Comparison of ENCODE assay signal across 14 cellular contexts in genomic region chr4:10640535-10641159, GRCh38. TPM values are rescaled to one million over a fixed set of nuclear protein-coding genes. Genes with fewer than 3 reads are reported as not detected.
DNase-seq lines count a peak whose midpoint lies in the region; ATAC-seq and TF ChIP-seq lines count a peak whose summit lies in the region.
"Had no signal": no experiment of that assay in that cellular context is flagged by ENCODE, and none has a peak within 500 bp of the region (broad histone marks: within the 10 kb centered on the region; RNA-seq: fewer than 3 reads in every experiment).

No MANE protein-coding gene starts in this region.

- no peak overlapping the region for H3K27ac ChIP-seq in esophagus squamous epithelium
- H3K27ac ChIP-seq: tibial nerve had no signal

- H3K4me1 ChIP-seq in esophagus squamous epithelium = no peaks in the 10 kb centered on the region

- no peak for TF ChIP-seq POLR2A in esophagus squamous epithelium (IDR thresholded peaks at IDR 0.05)

- no peaks in the 10 kb centered on the region for H3K27me3 ChIP-seq in esophagus squamous epithelium
- H3K27me3 ChIP-seq: tibial nerve had no signal

- DNase-seq in Ammon's horn (ENCODE audit: low spot score) (peak; percentile 71), NOMO-1 treated with DMSO at 0.1 percent for 48 hours (lab: John Stamatoyannopoulos, UW; ENCODE audit: unreplicated experiment) (peak; percentile 97), left ventricle myocardium superior (no peak), esophagus squamous epithelium (lab: John Stamatoyannopoulos, UW) (no peak), NCI-H1048 (lab: John Stamatoyannopoulos, UW) (no peak), left colon (no peak)
- DNase-seq: activated CD8-positive, alpha-beta memory T cell treated with anti-CD3 and anti-CD28 coated beads for 24 hours; mesendoderm; NCI-H526; retina had no signal

- no peak for TF ChIP-seq CTCF in esophagus squamous epithelium (IDR thresholded peaks at IDR 0.05)

- H3K4me3 ChIP-seq in esophagus squamous epithelium = no peak overlapping the region
- H3K4me3 ChIP-seq: tibial nerve had no signal

- no peaks in the 10 kb centered on the region for H3K9me3 ChIP-seq in esophagus squamous epithelium
- H3K9me3 ChIP-seq: tibial nerve had no signal

- no peaks in the 10 kb centered on the region for H3K36me3 ChIP-seq in esophagus squamous epithelium
- H3K36me3 ChIP-seq: tibial nerve had no signal

- intact Hi-C loops in left ventricle myocardium superior (cut with micrococcal nuclease) = no loop called here
- intact Hi-C loops in esophagus squamous epithelium (cut with DNase I) = no loop called here
- intact Hi-C loops in left colon (cut with DNase I, micrococcal nuclease) = no loop called here

- WGBS in esophagus squamous epithelium, 2 donors = 54 to 57% methylated on average over 5 of the region's 5 CpGs

- peak; percentile 53 for ATAC-seq in HG02642 (IDR thresholded peaks at IDR 0.05; ENCODE audit: poor library complexity, unreplicated experiment)
- ATAC-seq in left ventricle myocardium superior = peak; percentile 53
- ATAC-seq in left colon = no peak
- ATAC-seq in HG03442 (IDR thresholded peaks at IDR 0.05; ENCODE audit: unreplicated experiment) = no peak

RNA-seq across cellular contexts. Expression of gene CLNK, which starts 43.9 kb away (rescaled TPM):
- total RNA-seq in left ventricle myocardium superior (not detected), esophagus squamous epithelium (under 1 TPM in 1 of 4 donors, not detected in 3; 0.19 TPM), left colon (under 1 TPM in 1 of 2 donors, not detected in 1; 0.06 TPM)
- total RNA-seq: H1, tibial nerve had no signal

Comparison
In these comparisons a context has a peak if more than half of its experiments do, and no peak if none do; other contexts are left out.
1. DNase-seq: peak in Ammon's horn (single experiment) and NOMO-1 treated with DMSO at 0.1 percent for 48 hours (single experiment); none in left ventricle myocardium superior (single experiment), esophagus squamous epithelium (single experiment), NCI-H1048 (single experiment) and left colon (0 of 2).
2. ATAC-seq: peak in HG02642 (single experiment) and left ventricle myocardium superior (single experiment); none in left colon (single experiment) and HG03442 (single experiment).